Comparison of ENCODE assay signal across 8 cellular contexts in genomic region chr15:74889390-74889881, GRCh38. TPM values are rescaled to one million over a fixed set of nuclear protein-coding genes. Genes with fewer than 3 reads are reported as not detected.
A peak's percentile ranks its signal among the peaks of the same experiment; 100 is the strongest.
DNase-seq lines count a peak whose midpoint lies in the region; ATAC-seq and TF ChIP-seq lines count a peak whose summit lies in the region.

No MANE protein-coding gene starts in this region.

- H3K36me3 ChIP-seq in parathyroid adenoma (ENCODE audit: control insufficient read depth, insufficient read depth, low read length) = no peaks in the 10 kb centered on the region

- no peak overlapping the region for H3K9ac ChIP-seq in parathyroid adenoma

- CTCF ChIA-PET in activated CD8-positive, alpha-beta memory T cell treated with anti-CD3 and anti-CD28 coated beads, Interleukin-2, amount 10 ng/mL, durations not matched to agents 7 days and 5 days (lab: Charles Lee) = interaction anchor here (0.9 to 6.1 kb wide), 6 partner anchors 11 to 106 kb away, joined by 3 to 43 read pairs (median 4); no protein-coding TSS in a partner anchor

- H3K4me1 Mint-ChIP-seq in activated CD8-positive, alpha-beta memory T cell treated with anti-CD3 and anti-CD28 coated beads, Interleukin-2, amount 10 ng/mL, durations not matched to agents 7 days and 5 days = peaks cover 51% of the 10 kb centered on the region
- peaks cover 32% of the 10 kb centered on the region for H3K4me1 Mint-ChIP-seq in activated T-helper 17 cell treated with anti-CD3 and anti-CD28 coated beads, Interleukin-2, amount 50 U/mL, for 72 hours

- intact Hi-C loops in Right ventricle myocardium superior (cut with DNase I) = no loop called here

- peak overlapping the region; percentile 93 for H3K4me3 Mint-ChIP-seq in activated CD8-positive, alpha-beta memory T cell treated with anti-CD3 and anti-CD28 coated beads, Interleukin-2, amount 10 ng/mL, durations not matched to agents 7 days and 5 days
- peak overlapping the region; percentile 88 for H3K4me3 Mint-ChIP-seq in activated T-helper 17 cell treated with anti-CD3 and anti-CD28 coated beads, Interleukin-2, amount 50 U/mL, for 72 hours

- no peaks in the 10 kb centered on the region for H3K4me1 ChIP-seq in parathyroid adenoma

- H3K36me3 Mint-ChIP-seq in activated CD8-positive, alpha-beta memory T cell treated with anti-CD3 and anti-CD28 coated beads, Interleukin-2, amount 10 ng/mL, durations not matched to agents 7 days and 5 days = peaks cover 26% of the 10 kb centered on the region
- H3K36me3 Mint-ChIP-seq in activated T-helper 17 cell treated with anti-CD3 and anti-CD28 coated beads, Interleukin-2, amount 50 U/mL, for 72 hours (ENCODE audit: low read depth) = peaks cover 44% of the 10 kb centered on the region

- TF ChIP-seq CTCF in parathyroid adenoma (IDR thresholded peaks at IDR 0.05) = peak; percentile 14

- ATAC-seq in activated CD8-positive, alpha-beta memory T cell treated with anti-CD3 and anti-CD28 coated beads, Interleukin-2, amount 10 ng/mL, durations not matched to agents 7 days and 5 days = peak; percentile 6
- peak; percentile 17 for ATAC-seq in activated T-helper 17 cell treated with anti-CD3 and anti-CD28 coated beads, Interleukin-2, amount 50 U/mL, for 72 hours (replicated peaks)
- ATAC-seq in Right ventricle myocardium superior (ENCODE audit: poor library complexity) = peak; percentile 58
- no peak for ATAC-seq in GM18861 (IDR thresholded peaks at IDR 0.05; ENCODE audit: unreplicated experiment)

- no peaks in the 10 kb centered on the region for H3K27me3 ChIP-seq in parathyroid adenoma (ENCODE audit: control insufficient read depth, insufficient read depth, low read length)

- H3K79me2 ChIP-seq in parathyroid adenoma = no peaks in the 10 kb centered on the region

- no peaks in the 10 kb centered on the region for H3K9me3 Mint-ChIP-seq in activated CD8-positive, alpha-beta memory T cell treated with anti-CD3 and anti-CD28 coated beads, Interleukin-2, amount 10 ng/mL, durations not matched to agents 7 days and 5 days (ENCODE audit: low read depth)
- H3K9me3 Mint-ChIP-seq in activated T-helper 17 cell treated with anti-CD3 and anti-CD28 coated beads, Interleukin-2, amount 50 U/mL, for 72 hours = no peaks in the 10 kb centered on the region

- H3K9me3 ChIP-seq in parathyroid adenoma (ENCODE audit: control insufficient read depth, low read length) = no peaks in the 10 kb centered on the region

- H3K27me3 Mint-ChIP-seq in activated CD8-positive, alpha-beta memory T cell treated with anti-CD3 and anti-CD28 coated beads, Interleukin-2, amount 10 ng/mL, durations not matched to agents 7 days and 5 days = no peaks in the 10 kb centered on the region
- H3K27me3 Mint-ChIP-seq in activated T-helper 17 cell treated with anti-CD3 and anti-CD28 coated beads, Interleukin-2, amount 50 U/mL, for 72 hours = no peaks in the 10 kb centered on the region

- peak overlapping the region; percentile 90 for H2AFZ ChIP-seq in parathyroid adenoma

- peak overlapping the region; percentile 93 for H3K27ac Mint-ChIP-seq in activated CD8-positive, alpha-beta memory T cell treated with anti-CD3 and anti-CD28 coated beads, Interleukin-2, amount 10 ng/mL, durations not matched to agents 7 days and 5 days
- H3K27ac Mint-ChIP-seq in activated T-helper 17 cell treated with anti-CD3 and anti-CD28 coated beads, Interleukin-2, amount 50 U/mL, for 72 hours = peak overlapping the region; percentile 90

- DNase-seq in activated CD8-positive, alpha-beta memory T cell treated with anti-CD3 and anti-CD28 coated beads, Interleukin-2, amount 10 ng/mL, durations not matched to agents 7 days and 5 days = no peak
- no peak for DNase-seq in activated CD8-positive, alpha-beta memory T cell treated with anti-CD3 and anti-CD28 coated beads, Interleukin-2, amount 50 U/mL, for 48 hours
- DNase-seq in HK-2 (ENCODE audit: unreplicated experiment) = peak; percentile 56
- DNase-seq in Right ventricle myocardium superior = peak; percentile 67
- no peak for DNase-seq in A172 (ENCODE audit: low spot score)

- peak overlapping the region; percentile 85 for H3K4me2 ChIP-seq in parathyroid adenoma (ENCODE audit: low read length)

- H3K4me3 ChIP-seq in parathyroid adenoma (ENCODE audit: low read depth, low read length) = peak overlapping the region; percentile 78

- peak overlapping the region; percentile 54 for H3K27ac ChIP-seq in parathyroid adenoma

RNA-seq across cellular contexts. Expression of gene MPI, which starts 0.4 kb away (rescaled TPM):
- total RNA-seq in activated CD8-positive, alpha-beta memory T cell treated with anti-CD3 and anti-CD28 coated beads, Interleukin-2, amount 10 ng/mL, durations not matched to agents 7 days and 5 days = 10 to 100 TPM; 52.8 to 59.0 TPM
- total RNA-seq in activated T-helper 17 cell treated with anti-CD3 and anti-CD28 coated beads, Interleukin-2, amount 50 U/mL, for 72 hours = 10 to 100 TPM; 51.8 to 98.5 TPM
- total RNA-seq in Right ventricle myocardium superior = 53.2 TPM
- 48.5 and 50.3 TPM in 2 replicates for total RNA-seq in A172 (2014; rRNA removed; shearing (Covaris generic))

RNA-seq across cellular contexts. Expression of gene SCAMP2, which starts 16.3 kb away (rescaled TPM):
- 100 to 1,000 TPM; 108 to 115 TPM for total RNA-seq in activated CD8-positive, alpha-beta memory T cell treated with anti-CD3 and anti-CD28 coated beads, Interleukin-2, amount 10 ng/mL, durations not matched to agents 7 days and 5 days
- total RNA-seq in activated T-helper 17 cell treated with anti-CD3 and anti-CD28 coated beads, Interleukin-2, amount 50 U/mL, for 72 hours = 100 to 1,000 TPM in 1 of 2 donors, 10 to 100 TPM in 1; 87.1 to 111 TPM
- 38.8 TPM for total RNA-seq in Right ventricle myocardium superior
- 36.1 and 39.7 TPM in 2 replicates for total RNA-seq in A172 (2014; rRNA removed; shearing (Covaris generic))

RNA-seq across cellular contexts. Expression of gene FAM219B, which starts 17.2 kb away (rescaled TPM):
- 100 to 1,000 TPM in 1 of 2 experiments, 10 to 100 TPM in 1; 95.2 to 119 TPM for total RNA-seq in activated CD8-positive, alpha-beta memory T cell treated with anti-CD3 and anti-CD28 coated beads, Interleukin-2, amount 10 ng/mL, durations not matched to agents 7 days and 5 days
- 10 to 100 TPM; 65.6 to 98.3 TPM for total RNA-seq in activated T-helper 17 cell treated with anti-CD3 and anti-CD28 coated beads, Interleukin-2, amount 50 U/mL, for 72 hours
- total RNA-seq in Right ventricle myocardium superior = 115 TPM
- total RNA-seq in A172 (2014; rRNA removed; shearing (Covaris generic)) = 26.6 and 28.6 TPM in 2 replicates

RNA-seq across cellular contexts. Expression of gene ULK3, which starts 46.5 kb away (rescaled TPM):
- 10 to 100 TPM; 48.5 to 58.6 TPM for total RNA-seq in activated CD8-positive, alpha-beta memory T cell treated with anti-CD3 and anti-CD28 coated beads, Interleukin-2, amount 10 ng/mL, durations not matched to agents 7 days and 5 days
- total RNA-seq in activated T-helper 17 cell treated with anti-CD3 and anti-CD28 coated beads, Interleukin-2, amount 50 U/mL, for 72 hours = 10 to 100 TPM; 44.1 to 46.7 TPM
- 35.8 TPM for total RNA-seq in Right ventricle myocardium superior
- total RNA-seq in A172 (2014; rRNA removed; shearing (Covaris generic)) = 35.9 and 40.1 TPM in 2 replicates

RNA-seq across cellular contexts. Expression of gene COX5A, which starts 48.4 kb away (rescaled TPM):
- 100 to 1,000 TPM; 322 to 326 TPM for total RNA-seq in activated CD8-positive, alpha-beta memory T cell treated with anti-CD3 and anti-CD28 coated beads, Interleukin-2, amount 10 ng/mL, durations not matched to agents 7 days and 5 days
- total RNA-seq in activated T-helper 17 cell treated with anti-CD3 and anti-CD28 coated beads, Interleukin-2, amount 50 U/mL, for 72 hours = 100 to 1,000 TPM; 242 to 337 TPM
- total RNA-seq in Right ventricle myocardium superior = 1,582 TPM
- 124 and 129 TPM in 2 replicates for total RNA-seq in A172 (2014; rRNA removed; shearing (Covaris generic))

Comparison
In these comparisons a context has a peak if more than half of its experiments do, and no peak if none do; other contexts are left out.
1. DNase-seq: peak in HK-2 (single experiment) and Right ventricle myocardium superior (single experiment); none in activated CD8-positive, alpha-beta memory T cell treated with anti-CD3 and anti-CD28 coated beads, Interleukin-2, amount 10 ng/mL, durations not matched to agents 7 days and 5 days (single experiment), activated CD8-positive, alpha-beta memory T cell treated with anti-CD3 and anti-CD28 coated beads, Interleukin-2, amount 50 U/mL, for 48 hours (single experiment) and A172 (single experiment).